In genomic region chr14:105765072-105765825, GRCh38 we compare ENCODE assay signal across 7 cellular contexts.
A peak's percentile ranks its signal among the peaks of the same experiment; 100 is the strongest.
DNase-seq lines count a peak whose midpoint lies in the region; ATAC-seq and TF ChIP-seq lines count a peak whose summit lies in the region.
"Not testable (repeated sequence)": the region's sequence is repeated elsewhere in the genome, so short reads cannot be mapped to it uniquely, and the experiment has no call there.

No MANE protein-coding gene starts in this region.

- H3K27ac Mint-ChIP-seq in osteocyte (ENCODE audit: unreplicated experiment): not testable (repeated sequence)
- peak overlapping the region; percentile 48 for H3K27ac Mint-ChIP-seq in stimulated activated naive B cell treated with anti-CD40 and anti-IgM and Interleukin-4, amounts not matched to agents 10 μg/mL and 1 μg/mL and 100 μg/mL, for 72 hours

- not testable (repeated sequence) for H3K27me3 Mint-ChIP-seq in osteocyte (ENCODE audit: unreplicated experiment); stimulated activated naive B cell treated with anti-CD40 and anti-IgM and Interleukin-4, amounts not matched to agents 10 μg/mL and 1 μg/mL and 100 μg/mL, for 72 hours

- not testable (repeated sequence) for H3K36me3 Mint-ChIP-seq in osteocyte (ENCODE audit: unreplicated experiment)
- peaks cover 34 to 47% of the 10 kb centered on the region in 2 donors for H3K36me3 Mint-ChIP-seq in stimulated activated naive B cell treated with anti-CD40 and anti-IgM and Interleukin-4, amounts not matched to agents 10 μg/mL and 1 μg/mL and 100 μg/mL, for 72 hours

- WGBS in right lobe of liver (ENCODE audit: insufficient coverage, low coverage, low lambda C conversion rate, missing lambda C conversion rate): 100% methylated on average over 1 of the region's 23 CpGs

- not testable (repeated sequence) for H3K36me3 ChIP-seq in HEK293 (ENCODE audit: control insufficient read depth in 2 of 2, insufficient read depth in 1 of 2, low read length in 2 of 2); left ventricle myocardium inferior; right lobe of liver

- POLR2A ChIA-PET in HEK293 (lab: Yijun Ruan, JAX): not testable (repeated sequence)

- not testable (repeated sequence) for H3K4me1 Mint-ChIP-seq in osteocyte (ENCODE audit: unreplicated experiment)
- H3K4me1 Mint-ChIP-seq in stimulated activated naive B cell treated with anti-CD40 and anti-IgM and Interleukin-4, amounts not matched to agents 10 μg/mL and 1 μg/mL and 100 μg/mL, for 72 hours: peaks cover 36 to 37% of the 10 kb centered on the region in 2 donors

- DNase-seq in DMS 273 (lab: John Stamatoyannopoulos, UW; ENCODE audit: unreplicated experiment) (peak; percentile 30), left ventricle myocardium inferior (peak; percentile 49), right lobe of liver (peak; percentile 36 to 89 (median 68)), osteocyte (ENCODE audit: extremely low spot score, unreplicated experiment) (peak; percentile 84)
- peak; percentile 45 for DNase-seq in activated effector memory CD4-positive, alpha-beta T cell treated with anti-CD3 and anti-CD28 coated beads, Interleukin-2, amount 50 U/mL, for 16 hours
- DNase-seq in stimulated activated naive B cell treated with anti-CD40 and anti-IgM and Interleukin-4, amounts not matched to agents 10 μg/mL and 1 μg/mL and 100 μg/mL, for 72 hours: not testable (repeated sequence)

- H3K27ac ChIP-seq in HEK293 (ENCODE audit: extremely low read depth, low read depth, low read length); left ventricle myocardium inferior (replicated peaks); right lobe of liver: not testable (repeated sequence)

- H3K4me3 Mint-ChIP-seq in osteocyte (ENCODE audit: unreplicated experiment): not testable (repeated sequence)
- peak overlapping the region in 1 of 2 donors; percentile 35 for H3K4me3 Mint-ChIP-seq in stimulated activated naive B cell treated with anti-CD40 and anti-IgM and Interleukin-4, amounts not matched to agents 10 μg/mL and 1 μg/mL and 100 μg/mL, for 72 hours

- not testable (repeated sequence) for ATAC-seq in right lobe of liver; stimulated activated naive B cell treated with anti-CD40 and anti-IgM and Interleukin-4, amounts not matched to agents 10 μg/mL and 1 μg/mL and 100 μg/mL, for 72 hours (replicated peaks)

- not testable (repeated sequence) for H3K4me3 ChIP-seq in HEK293 (ENCODE audit: low read depth, low read length); left ventricle myocardium inferior; right lobe of liver

- not testable (repeated sequence) for H3K9me3 ChIP-seq in HEK293 (ENCODE audit: control insufficient read depth, insufficient read depth, low read depth, low read length); left ventricle myocardium inferior (replicated peaks); right lobe of liver

- not testable (repeated sequence) for H3K9me3 Mint-ChIP-seq in osteocyte (ENCODE audit: unreplicated experiment); stimulated activated naive B cell treated with anti-CD40 and anti-IgM and Interleukin-4, amounts not matched to agents 10 μg/mL and 1 μg/mL and 100 μg/mL, for 72 hours

- TF ChIP-seq POLR2A in right lobe of liver (IDR thresholded peaks at IDR 0.05): not testable (repeated sequence)

- intact Hi-C loops in left ventricle myocardium inferior (cut with micrococcal nuclease); right lobe of liver (cut with DNase I): not testable (repeated sequence)

- H3K27me3 ChIP-seq in left ventricle myocardium inferior (ENCODE audit: low read depth); right lobe of liver: not testable (repeated sequence)

- CTCF ChIA-PET in HEK293 (lab: Yijun Ruan, JAX): not testable (repeated sequence)

- not testable (repeated sequence) for H3K4me1 ChIP-seq in HEK293 (ENCODE audit: control insufficient read depth, insufficient read depth, low read length); left ventricle myocardium inferior; right lobe of liver

- TF ChIP-seq CTCF in HEK293 (tag by site-specific recombination; IDR thresholded peaks at IDR 0.05); left ventricle myocardium inferior (IDR thresholded peaks at IDR 0.05; ENCODE audit: borderline replicate concordance); right lobe of liver (IDR thresholded peaks at IDR 0.05); osteocyte (IDR thresholded peaks at IDR 0.05): not testable (repeated sequence)

TF ChIP-seq in HEK293, 187 proteins besides CTCF, POLR2A, EP300 and RAD21:
- 0 out of 2 replicates have a peak, but pooled peaks have one; percentile 20 for TF ChIP-seq KLF9 (tag by site-specific recombination; IDR thresholded peaks at IDR 0.05; ENCODE audit: low read depth)
